Comparison of ENCODE assay signal across 8 cellular contexts in the genomic region with DNA sequence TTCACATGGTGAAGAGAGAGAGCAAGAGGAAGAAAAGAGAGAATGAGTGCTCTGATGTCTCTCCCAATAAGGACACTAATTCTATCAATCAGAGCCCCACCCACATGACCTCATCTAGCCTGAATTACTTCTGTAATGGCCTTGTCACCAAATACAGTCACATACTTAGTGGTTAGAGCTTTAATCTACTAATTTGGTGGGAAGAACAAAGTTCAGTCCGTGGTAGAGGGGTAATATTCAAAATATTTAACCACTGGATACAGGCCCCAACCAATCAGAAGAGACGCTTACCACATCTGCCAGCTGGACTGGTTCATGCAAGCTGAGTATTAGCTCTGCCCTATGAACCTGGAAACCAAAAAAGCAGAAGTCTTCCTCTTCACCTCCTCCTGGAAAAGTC.
"Had no signal": no experiment of that assay in that cellular context is flagged by ENCODE, and none has a peak within 500 bp of the region (broad histone marks: within the 10 kb centered on the region; RNA-seq: fewer than 3 reads in every experiment).

No MANE protein-coding gene starts in this region.

- DNase-seq: GM23248, GOT3, H7, HFFc6, IMR-90 had no signal

- H3K9ac ChIP-seq: GM23248 had no signal

- H3K4me3 ChIP-seq: GM23248, HAP-1, K562 had no signal

- ATAC-seq: HCT116, K562 had no signal

- H3K27ac ChIP-seq: GM23248 had no signal

- H3K36me3 ChIP-seq: HAP-1 had no signal
